ENCODE assay signal across 8 cellular contexts in the genomic region with DNA sequence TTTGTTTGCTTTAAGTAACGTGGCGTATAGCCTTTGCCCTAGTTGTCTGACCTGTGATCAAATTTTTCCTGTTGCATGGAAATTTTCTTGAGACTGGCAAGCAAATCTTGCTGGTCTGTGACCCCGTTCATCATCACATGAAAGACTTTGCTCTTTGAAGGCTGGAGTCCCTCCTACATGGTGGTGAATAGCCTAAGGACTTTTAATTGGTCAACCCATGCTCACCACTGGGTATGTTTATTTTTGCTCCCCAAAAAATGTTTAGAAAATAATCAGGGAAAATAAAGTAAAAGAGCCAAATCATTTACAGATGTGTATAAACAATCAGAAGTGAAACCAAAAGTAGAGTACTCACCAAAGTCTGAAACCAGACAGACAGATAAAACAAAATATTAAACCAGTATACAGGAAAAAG.
A peak's percentile ranks its signal among the peaks of the same experiment; 100 is the strongest.
DNase-seq lines count a peak whose midpoint lies in the region; ATAC-seq and TF ChIP-seq lines count a peak whose summit lies in the region.

No MANE protein-coding gene starts in this region.

- no peaks in the 10 kb centered on the region for H3K27me3 Mint-ChIP-seq in natural killer cell treated with Interleukin-12 subunit alpha and Interleukin-12 subunit beta and Interleukin-15 and Interleukin-18, amount 100 ng/mL, for 72 hours
- no peaks in the 10 kb centered on the region for H3K27me3 Mint-ChIP-seq in natural killer cell (ENCODE audit: low read depth in 2 of 2)

- peaks cover 0 to 7% of the 10 kb centered on the region in 2 donors for H3K4me1 Mint-ChIP-seq in natural killer cell treated with Interleukin-12 subunit alpha and Interleukin-12 subunit beta and Interleukin-15 and Interleukin-18, amount 100 ng/mL, for 72 hours (ENCODE audit: low read depth in 2 of 2)
- peaks cover 0 to 5% of the 10 kb centered on the region in 2 donors for H3K4me1 Mint-ChIP-seq in natural killer cell

- H3K36me3 Mint-ChIP-seq in natural killer cell treated with Interleukin-12 subunit alpha and Interleukin-12 subunit beta and Interleukin-15 and Interleukin-18, amount 100 ng/mL, for 72 hours, result no peaks in the 10 kb centered on the region
- peaks cover 4% of the 10 kb centered on the region for H3K36me3 Mint-ChIP-seq in natural killer cell

- H3K9me3 Mint-ChIP-seq in natural killer cell treated with Interleukin-12 subunit alpha and Interleukin-12 subunit beta and Interleukin-15 and Interleukin-18, amount 100 ng/mL, for 72 hours, result peaks cover 11% of the 10 kb centered on the region
- H3K9me3 Mint-ChIP-seq in natural killer cell, result peaks cover 13 to 18% of the 10 kb centered on the region in 2 donors

- H3K4me1 ChIP-seq in duodenal mucosa (ENCODE audit: control insufficient read depth in 1 of 2, insufficient read depth in 2 of 2, low read length in 2 of 2) (peaks cover 0 to 8% of the 10 kb centered on the region in 2 donors), thoracic aorta (ENCODE audit: control insufficient read depth in 1 of 2, low read depth in 2 of 2) (peaks cover 8 to 10% of the 10 kb centered on the region in 2 donors), BE2C (no peaks in the 10 kb centered on the region)

- H3K27ac ChIP-seq in duodenal mucosa (ENCODE audit: low read depth, low read length), result no peak overlapping the region
- H3K27ac ChIP-seq in thoracic aorta, result no peak overlapping the region

- ATAC-seq in natural killer cell treated with Interleukin-12 subunit alpha and Interleukin-12 subunit beta and Interleukin-15 and Interleukin-18, amount 100 ng/mL, for 72 hours, result no peak
- no peak for ATAC-seq in natural killer cell
- peak; percentile 57 for ATAC-seq in HG03442 (IDR thresholded peaks at IDR 0.05; ENCODE audit: unreplicated experiment)
- no peak for ATAC-seq in thoracic aorta (ENCODE audit: insufficient number of reproducible peaks, low FRiP score, low read depth)

- no peak for DNase-seq in natural killer cell treated with Interleukin-12 subunit alpha and Interleukin-12 subunit beta and Interleukin-15 and Interleukin-18, amount 100 ng/mL, for 72 hours (ENCODE audit: low spot score)
- DNase-seq in natural killer cell (no peak), thoracic aorta (ENCODE audit: low spot score) (no peak), BE2C (no peak)
- DNase-seq in activated effector memory CD4-positive, alpha-beta T cell treated with Interleukin-2 at 50 U/mL for 16 hours, result no peak
- no peak for DNase-seq in activated CD4-positive, alpha-beta T cell treated with anti-CD3 and anti-CD28 coated beads, Interleukin-2, amount 50 U/mL, for 48 hours

- peak overlapping the region; percentile 67 for H3K4me3 Mint-ChIP-seq in natural killer cell treated with Interleukin-12 subunit alpha and Interleukin-12 subunit beta and Interleukin-15 and Interleukin-18, amount 100 ng/mL, for 72 hours
- no peak overlapping the region for H3K4me3 Mint-ChIP-seq in natural killer cell

- H3K4me3 ChIP-seq in duodenal mucosa (ENCODE audit: low read depth in 1 of 2, low read length in 2 of 2), result peak overlapping the region; percentile 3 to 7
- peak overlapping the region; percentile 57 for H3K4me3 ChIP-seq in thoracic aorta
- H3K4me3 ChIP-seq in BE2C (ENCODE audit: low read depth, low read length), result no peak overlapping the region

- intact Hi-C loops in natural killer cell (cut with micrococcal nuclease), result no loop called here

- no peaks in the 10 kb centered on the region for H3K36me3 ChIP-seq in duodenal mucosa (ENCODE audit: control insufficient read depth in 1 of 2, insufficient read depth in 2 of 2, low read length in 2 of 2)
- H3K36me3 ChIP-seq in thoracic aorta, result no peaks in the 10 kb centered on the region
- H3K36me3 ChIP-seq in BE2C, result no peaks in the 10 kb centered on the region

- peak overlapping the region in 1 of 2 donors; percentile 24 for H3K27ac Mint-ChIP-seq in natural killer cell treated with Interleukin-12 subunit alpha and Interleukin-12 subunit beta and Interleukin-15 and Interleukin-18, amount 100 ng/mL, for 72 hours
- H3K27ac Mint-ChIP-seq in natural killer cell, result no peak overlapping the region

- H3K9me3 ChIP-seq in duodenal mucosa (ENCODE audit: control insufficient read depth in 1 of 2, low read length in 2 of 2) (peaks cover 3 to 5% of the 10 kb centered on the region in 2 donors), thoracic aorta (peaks cover 5% of the 10 kb centered on the region), BE2C (no peaks in the 10 kb centered on the region; the same call in 1 of the 2 replicates)

- H3K27me3 ChIP-seq in duodenal mucosa (ENCODE audit: control insufficient read depth in 1 of 2, insufficient read depth in 2 of 2, low read length in 2 of 2) (no peaks in the 10 kb centered on the region), thoracic aorta (replicated peaks; ENCODE audit: insufficient read depth) (no peaks in the 10 kb centered on the region), BE2C (no peaks in the 10 kb centered on the region)

- H3K9ac ChIP-seq in duodenal mucosa (ENCODE audit: low read depth in 1 of 2, low read length in 2 of 2), result no peak overlapping the region

- no peak for TF ChIP-seq CTCF in natural killer cell (IDR thresholded peaks at IDR 0.05)
- TF ChIP-seq CTCF in thoracic aorta (IDR thresholded peaks at IDR 0.05), result no peak
- no peak for TF ChIP-seq CTCF in BE2C (IDR thresholded peaks at IDR 0.05; ENCODE audit: low read depth, low read length)
